26 cellular contexts compared by ENCODE assay signal in genomic region chr6:166317261-166318212, GRCh38. TPM values are rescaled to one million over a fixed set of nuclear protein-coding genes. Genes with fewer than 3 reads are reported as not detected.
DNase-seq lines count a peak whose midpoint lies in the region; ATAC-seq and TF ChIP-seq lines count a peak whose summit lies in the region.
"Had no signal": no experiment of that assay in that cellular context is flagged by ENCODE, and none has a peak within 500 bp of the region (broad histone marks: within the 10 kb centered on the region; RNA-seq: fewer than 3 reads in every experiment).

No MANE protein-coding gene starts in this region.

- H3K4me3 ChIP-seq in coronary artery (no peak overlapping the region), upper lobe of left lung (no peak overlapping the region), Karpas-422 (ENCODE audit: low read length) (no peak overlapping the region)
- H3K4me3 ChIP-seq: BLaER1, HAP-1, sigmoid colon, tibial artery had no signal

- H3K27me3 Mint-ChIP-seq in nephron (ENCODE audit: low read depth) = peaks cover 3% of the 10 kb centered on the region

- 87 to 89% methylated on average over 18 to 19 of the region's 19 CpGs for WGBS in upper lobe of left lung, 2 donors

- H3K9me3 Mint-ChIP-seq in nephron = no peaks in the 10 kb centered on the region
- H3K9me3 Mint-ChIP-seq: activated CD4-positive, alpha-beta T cell treated with anti-CD3 and anti-CD28 coated beads, Interleukin-2, amount 10 ng/mL, durations not matched to agents 7 days and 5 days; activated naive CD4-positive, alpha-beta T cell treated with anti-CD3 and anti-CD28 coated beads, Interleukin-2, amount 10 ng/mL, durations not matched to agents 7 days and 5 days; neural crest cell had no signal

- no peaks in the 10 kb centered on the region for H4K20me1 ChIP-seq in Karpas-422 (ENCODE audit: insufficient read depth, low read depth, low read length)

- H3K27me3 ChIP-seq in upper lobe of left lung = no peaks in the 10 kb centered on the region
- H3K27me3 ChIP-seq in Karpas-422 (ENCODE audit: low read length) = no peaks in the 10 kb centered on the region
- H3K27me3 ChIP-seq: BLaER1, brain microvascular endothelial cell, sigmoid colon, tibial artery had no signal

- H3K9ac ChIP-seq in Karpas-422 (ENCODE audit: low read length) = no peak overlapping the region
- H3K9ac ChIP-seq: BLaER1 had no signal

- H3K36me3 ChIP-seq in upper lobe of left lung (peaks cover 14 to 32% (median 20%) of the 10 kb centered on the region in 4 donors), Karpas-422 (ENCODE audit: insufficient read depth, low read length) (peaks cover 8% of the 10 kb centered on the region)

- TF ChIP-seq EP300 in upper lobe of left lung (IDR thresholded peaks at IDR 0.05) = no peak

- H3K27ac Mint-ChIP-seq in nephron = peak overlapping the region; percentile 62 to 88 (median 81)
- H3K27ac Mint-ChIP-seq: activated CD4-positive, alpha-beta T cell treated with anti-CD3 and anti-CD28 coated beads, Interleukin-2, amount 10 ng/mL, durations not matched to agents 7 days and 5 days; activated naive CD4-positive, alpha-beta T cell treated with anti-CD3 and anti-CD28 coated beads, Interleukin-2, amount 10 ng/mL, durations not matched to agents 7 days and 5 days had no signal

- H3K4me2 ChIP-seq in Karpas-422 (ENCODE audit: low read depth, low read length, poor library complexity, severe bottlenecking) = no peak overlapping the region
- H3K4me2 ChIP-seq: BLaER1 had no signal

- TF ChIP-seq CTCF in coronary artery (IDR thresholded peaks at IDR 0.05) = no peak
- TF ChIP-seq CTCF in nephron (IDR thresholded peaks at IDR 0.05; ENCODE audit: unreplicated experiment in 3 of 3) = no peak
- no peak for TF ChIP-seq CTCF in upper lobe of left lung (IDR thresholded peaks at IDR 0.05)

- no peak overlapping the region for H3K4me3 Mint-ChIP-seq in nephron
- H3K4me3 Mint-ChIP-seq: activated CD4-positive, alpha-beta T cell treated with anti-CD3 and anti-CD28 coated beads, Interleukin-2, amount 10 ng/mL, durations not matched to agents 7 days and 5 days; activated naive CD4-positive, alpha-beta T cell treated with anti-CD3 and anti-CD28 coated beads, Interleukin-2, amount 10 ng/mL, durations not matched to agents 7 days and 5 days; neural crest cell had no signal

- no peak overlapping the region for H2AFZ ChIP-seq in Karpas-422 (ENCODE audit: low read length)

- H3K9me2 ChIP-seq in Karpas-422 (replicated peaks; ENCODE audit: insufficient read depth, low read length) = no peaks in the 10 kb centered on the region

- H3K9me3 ChIP-seq in upper lobe of left lung (no peaks in the 10 kb centered on the region), Karpas-422 (ENCODE audit: low read length) (no peaks in the 10 kb centered on the region)
- H3K9me3 ChIP-seq: BLaER1, Caco-2, HAP-1, sigmoid colon, tibial artery had no signal

- peaks cover 33% of the 10 kb centered on the region for H3K4me1 Mint-ChIP-seq in nephron
- H3K4me1 Mint-ChIP-seq: activated CD4-positive, alpha-beta T cell treated with anti-CD3 and anti-CD28 coated beads, Interleukin-2, amount 10 ng/mL, durations not matched to agents 7 days and 5 days; activated naive CD4-positive, alpha-beta T cell treated with anti-CD3 and anti-CD28 coated beads, Interleukin-2, amount 10 ng/mL, durations not matched to agents 7 days and 5 days; neural crest cell had no signal

- no peak for TF ChIP-seq POLR2A in upper lobe of left lung (IDR thresholded peaks at IDR 0.05)

- peak; percentile 39 for DNase-seq in activated CD8-positive, alpha-beta memory T cell treated with anti-CD3 and anti-CD28 coated beads, Interleukin-2, amount 50 U/mL, for 48 hours
- DNase-seq in activated CD8-positive, alpha-beta memory T cell treated with anti-CD3 and anti-CD28 coated beads, Interleukin-2, amount 50 U/mL, for 4 hours = no peak
- peak; percentile 63 for DNase-seq in coronary artery (ENCODE audit: low spot score)
- no peak for DNase-seq in upper lobe of left lung
- DNase-seq in Karpas-422 = no peak
- no peak for DNase-seq in HuH-7 (ENCODE audit: low spot score)
- DNase-seq: activated CD4-positive, alpha-beta T cell treated with anti-CD3 and anti-CD28 coated beads, Interleukin-2, amount 10 ng/mL, durations not matched to agents 7 days and 5 days; activated naive CD4-positive, alpha-beta T cell treated with anti-CD3 and anti-CD28 coated beads, Interleukin-2, amount 10 ng/mL, durations not matched to agents 7 days and 5 days; brain microvascular endothelial cell; Caco-2; NCI-H1105; NCI-H2081; NCI-H226; posterior cingulate gyrus; sigmoid colon; T-helper 9 cell; tibial artery had no signal

- ATAC-seq in upper lobe of left lung (ENCODE audit: low FRiP score in 2 of 2) (peak; percentile 12 to 34), HG03565 (IDR thresholded peaks at IDR 0.05; ENCODE audit: unreplicated experiment) (no peak)

- H3K36me3 Mint-ChIP-seq in nephron (ENCODE audit: low read depth) = peaks cover 4% of the 10 kb centered on the region

- H3K4me1 ChIP-seq in upper lobe of left lung (no peaks in the 10 kb centered on the region), Karpas-422 (ENCODE audit: low read length) (0 out of 2 replicates have a peak, but pooled peaks cover 3% of the 10 kb centered on the region)
- H3K4me1 ChIP-seq: BLaER1, HAP-1, sigmoid colon, tibial artery had no signal

- H3K27ac ChIP-seq in coronary artery (no peak overlapping the region), upper lobe of left lung (no peak overlapping the region), Karpas-422 (ENCODE audit: low read length) (no peak overlapping the region)
- H3K27ac ChIP-seq: BLaER1, brain microvascular endothelial cell, epithelial cell of prostate, sigmoid colon, tibial artery, VCaP had no signal

- H3K79me2 ChIP-seq in Karpas-422 (ENCODE audit: low read length) = no peaks in the 10 kb centered on the region

RNA-seq across cellular contexts. Expression of gene PRR18, which starts 9.3 kb away (rescaled TPM):
- total RNA-seq in upper lobe of left lung = 1 to 10 TPM in 1 of 6 donors, under 1 TPM in 3, not detected in 2; 0.15 to 2.1 (median 0.50) TPM
- 0.14 TPM in 1 of 2 replicates, not detected in the other for total RNA-seq in Karpas-422 (2014; rRNA removed; shearing (Covaris generic); ENCODE audit: low replicate concordance)
- total RNA-seq: activated CD4-positive, alpha-beta T cell treated with anti-CD3 and anti-CD28 coated beads, Interleukin-2, amount 10 ng/mL, durations not matched to agents 7 days and 5 days; Daoy; M059J had no signal

RNA-seq across cellular contexts. Expression of gene SFT2D1, which starts 24.8 kb away (rescaled TPM):
- 10 to 100 TPM in 5 of 6 donors, 1 to 10 TPM in 1; 8.4 to 56.5 (median 44.9) TPM for total RNA-seq in upper lobe of left lung
- 71.6 and 119 TPM in 2 replicates for total RNA-seq in Karpas-422 (2014; rRNA removed; shearing (Covaris generic); ENCODE audit: low replicate concordance)

Comparison
In these comparisons a context has a peak if more than half of its experiments do, and no peak if none do; other contexts are left out.
1. DNase-seq: peak in activated CD8-positive, alpha-beta memory T cell treated with anti-CD3 and anti-CD28 coated beads, Interleukin-2, amount 50 U/mL, for 48 hours (single experiment) and coronary artery (single experiment); none in activated CD8-positive, alpha-beta memory T cell treated with anti-CD3 and anti-CD28 coated beads, Interleukin-2, amount 50 U/mL, for 4 hours (single experiment), upper lobe of left lung (0 of 2), Karpas-422 (single experiment) and HuH-7 (single experiment).